11 cellular contexts compared by ENCODE assay signal in genomic region chr15:77181305-77182074, GRCh38.
DNase-seq lines count a peak whose midpoint lies in the region; ATAC-seq, FAIRE-seq and TF ChIP-seq lines count a peak whose summit lies in the region.
"Had no signal": no experiment of that assay in that cellular context is flagged by ENCODE, and none has a peak within 500 bp of the region (broad histone marks: within the 10 kb centered on the region; RNA-seq: fewer than 3 reads in every experiment).

No MANE protein-coding gene starts in this region.

- H3K27ac ChIP-seq in CD4-positive, alpha-beta T cell (ENCODE audit: low read depth, low read length), result no peak overlapping the region
- H3K27ac ChIP-seq in HepG2 (ENCODE audit: extremely low read length, insufficient read depth, low read length), result no peak overlapping the region
- no peak overlapping the region for H3K27ac ChIP-seq in effector memory CD4-positive, alpha-beta T cell (ENCODE audit: insufficient read depth, low read length, poor library complexity, severe bottlenecking)
- H3K27ac ChIP-seq: transverse colon had no signal

- no peak for TF ChIP-seq RAD21 in HepG2 (CRISPR knock-in tag; IDR thresholded peaks at IDR 0.05)

- H3K36me3 ChIP-seq in HepG2 (replicated peaks in 1 of 2; ENCODE audit: control insufficient read depth in 1 of 2, insufficient read depth in 2 of 2, low read length in 2 of 2), result peaks cover 3 to 8% of the 10 kb centered on the region in 2 experiments; a peak in 2 of 5 replicates
- H3K36me3 ChIP-seq in effector memory CD4-positive, alpha-beta T cell (ENCODE audit: control insufficient read depth, insufficient read depth, low read length), result no peaks in the 10 kb centered on the region
- H3K36me3 ChIP-seq: transverse colon had no signal

- H3K27me3 ChIP-seq in CD4-positive, alpha-beta T cell (ENCODE audit: control insufficient read depth, insufficient read depth, low read length), result no peaks in the 10 kb centered on the region
- no peaks in the 10 kb centered on the region for H3K27me3 ChIP-seq in HepG2 (ENCODE audit: control insufficient read depth in 1 of 2, insufficient read depth in 2 of 2, low read length in 2 of 2)
- no peaks in the 10 kb centered on the region for H3K27me3 ChIP-seq in effector memory CD4-positive, alpha-beta T cell (replicated peaks; ENCODE audit: control insufficient read depth, insufficient read depth, low read length, poor library complexity, severe bottlenecking)
- H3K27me3 ChIP-seq: transverse colon had no signal

- DNase-seq in CD4-positive, alpha-beta T cell, result peak in 1 of 10 experiments; percentile 2
- DNase-seq in activated T-cell treated with anti-CD3 and anti-CD28 coated beads, Interleukin-2, amount 50 U/mL, for 72 hours, result peak in 1 of 2 donors; percentile 8
- no peak for DNase-seq in HepG2 (ENCODE audit: low spot score)
- no peak for DNase-seq in HUDEP-2 (lab: John Stamatoyannopoulos, UW; ENCODE audit: unreplicated experiment in 76 of 76)
- DNase-seq in left cardiac atrium, result no peak
- no peak for DNase-seq in effector memory CD4-positive, alpha-beta T cell
- DNase-seq: transverse colon had no signal

- FAIRE-seq in HepG2 (lab: Jason Lieb, UNC), result no peak

- intact Hi-C loops in CD4-positive, alpha-beta T cell (cut with DNase I, micrococcal nuclease), result no loop called here
- intact Hi-C loops in HepG2 (cut with micrococcal nuclease; ENCODE audit: unreplicated experiment), result no loop called here
- intact Hi-C loops in left cardiac atrium (cut with DNase I), result no loop called here

- peaks cover 38% of the 10 kb centered on the region for H3K4me1 Mint-ChIP-seq in CD4-positive, alpha-beta T cell (ENCODE audit: low read depth)
- H3K4me1 Mint-ChIP-seq in activated T-cell treated with anti-CD3 and anti-CD28 coated beads, Interleukin-2, amount 50 U/mL, for 72 hours (ENCODE audit: low read depth), result peaks cover 54% of the 10 kb centered on the region

- H3K4me3 ChIP-seq in HepG2 (replicated peaks in 1 of 3; ENCODE audit: insufficient read depth in 1 of 3, low read depth in 2 of 3, low read length in 3 of 3), result no peak overlapping the region
- H3K4me3 ChIP-seq in effector memory CD4-positive, alpha-beta T cell (ENCODE audit: insufficient read depth, low read depth, low read length, poor library complexity, severe bottlenecking), result no peak overlapping the region
- H3K4me3 ChIP-seq: transverse colon had no signal

- POLR2A ChIA-PET in CD4-positive, alpha-beta T cell (lab: Charles Lee), result no interaction called here
- POLR2A ChIA-PET in HepG2 (lab: Yijun Ruan, JAX), result no interaction called here

- no peaks in the 10 kb centered on the region for H3K9me3 Mint-ChIP-seq in CD4-positive, alpha-beta T cell
- H3K9me3 Mint-ChIP-seq in activated T-cell treated with anti-CD3 and anti-CD28 coated beads, Interleukin-2, amount 50 U/mL, for 72 hours, result no peaks in the 10 kb centered on the region

- no peak for TF ChIP-seq POLR2A in HepG2 (IDR thresholded peaks at IDR 0.05; ENCODE audit: insufficient read depth in 1 of 2, low read depth in 2 of 2, low read length in 2 of 2)

- H3K27ac Mint-ChIP-seq in CD4-positive, alpha-beta T cell, result peak overlapping the region; percentile 12
- peak overlapping the region; percentile 1 for H3K27ac Mint-ChIP-seq in activated T-cell treated with anti-CD3 and anti-CD28 coated beads, Interleukin-2, amount 50 U/mL, for 72 hours

- H3K4me1 ChIP-seq in HepG2 (ENCODE audit: insufficient read depth, low read length), result peaks cover 24% of the 10 kb centered on the region
- peaks cover 5% of the 10 kb centered on the region for H3K4me1 ChIP-seq in effector memory CD4-positive, alpha-beta T cell (ENCODE audit: control insufficient read depth, insufficient read depth, low read length, poor library complexity, severe bottlenecking)

- no peak for ATAC-seq in CD4-positive, alpha-beta T cell (ENCODE audit: poor library complexity)
- ATAC-seq in GM19351 (IDR thresholded peaks at IDR 0.05; ENCODE audit: unreplicated experiment) (peak; percentile 47), HG03108 (IDR thresholded peaks at IDR 0.05; ENCODE audit: unreplicated experiment) (peak; percentile 42), HepG2 (no peak), left cardiac atrium (no peak)
- peak; percentile 52 to 56 for ATAC-seq in activated T-cell treated with anti-CD3 and anti-CD28 coated beads, Interleukin-2, amount 50 U/mL, for 72 hours (replicated peaks in 1 of 2)
- ATAC-seq: right cardiac atrium had no signal

- H3K9ac ChIP-seq in HepG2 (ENCODE audit: insufficient read depth, low read depth, low read length), result no peak overlapping the region

- no TSS peak for BruUV-seq in HepG2 (replicated peaks; lab: Mats Ljungman, UMichigan)

- no peak overlapping the region for H3K4me3 Mint-ChIP-seq in CD4-positive, alpha-beta T cell
- peak overlapping the region in 1 of 2 donors; percentile 21 for H3K4me3 Mint-ChIP-seq in activated T-cell treated with anti-CD3 and anti-CD28 coated beads, Interleukin-2, amount 50 U/mL, for 72 hours
- H3K4me3 Mint-ChIP-seq: brain had no signal

- H2AFZ ChIP-seq in HepG2 (ENCODE audit: low read length), result no peak overlapping the region

- H3K36me3 Mint-ChIP-seq in CD4-positive, alpha-beta T cell (ENCODE audit: low read depth), result no peaks in the 10 kb centered on the region
- H3K36me3 Mint-ChIP-seq in activated T-cell treated with anti-CD3 and anti-CD28 coated beads, Interleukin-2, amount 50 U/mL, for 72 hours (ENCODE audit: insufficient read depth in 2 of 2), result peaks cover 0 to 3% of the 10 kb centered on the region in 2 donors

- CTCF ChIA-PET in CD4-positive, alpha-beta T cell (lab: Charles Lee), result no interaction called here
- CTCF ChIA-PET in HepG2 (lab: Yijun Ruan, JAX; ENCODE audit: low intra/inter-chr PET ratio, low total read pairs), result no interaction called here

- H3K9me3 ChIP-seq in CD4-positive, alpha-beta T cell (ENCODE audit: control insufficient read depth, low read length), result no peaks in the 10 kb centered on the region
- H3K9me3 ChIP-seq in HepG2 (ENCODE audit: low read length), result no peaks in the 10 kb centered on the region
- H3K9me3 ChIP-seq in effector memory CD4-positive, alpha-beta T cell (ENCODE audit: control insufficient read depth, low read length), result no peaks in the 10 kb centered on the region
- H3K9me3 ChIP-seq: transverse colon had no signal

- H3K27me3 Mint-ChIP-seq in CD4-positive, alpha-beta T cell, result no peaks in the 10 kb centered on the region
- H3K27me3 Mint-ChIP-seq in activated T-cell treated with anti-CD3 and anti-CD28 coated beads, Interleukin-2, amount 50 U/mL, for 72 hours (ENCODE audit: low read depth), result no peaks in the 10 kb centered on the region
- H3K27me3 Mint-ChIP-seq: brain had no signal

- in situ Hi-C loops in HepG2 (cut with HindIII; ENCODE audit: extremely low pct_ligation_motif_present, low pct_unique_long_range_greater_than_20kb), result no loop called here

- no peaks in the 10 kb centered on the region for H4K20me1 ChIP-seq in HepG2 (ENCODE audit: insufficient read depth, low read length)

- WGBS in HepG2 (ENCODE audit: low lambda C conversion rate), result 99% methylated on average over 5 of the region's 5 CpGs

- TF ChIP-seq CTCF in CD4-positive, alpha-beta T cell (IDR thresholded peaks at IDR 0.05), result no peak
- TF ChIP-seq CTCF in HepG2 (CRISPR knock-in tag; IDR thresholded peaks at IDR 0.05), result no peak

- H3K4me2 ChIP-seq in HepG2 (ENCODE audit: low read depth, low read length), result no peak overlapping the region

- H3K79me2 ChIP-seq in HepG2 (ENCODE audit: insufficient read depth, low read length), result no peaks in the 10 kb centered on the region

- TF ChIP-seq EP300 in HepG2 (IDR thresholded peaks at IDR 0.05; ENCODE audit: low read depth in 2 of 2, low read length in 2 of 2) (no peak), HepG2 (CRISPR knock-in tag; IDR thresholded peaks at IDR 0.05; ENCODE audit: borderline replicate concordance) (no peak)

TF ChIP-seq in HepG2, 621 proteins besides CTCF, POLR2A, EP300 and RAD21:
- no peak for TF ChIP-seq ZNF670 (CRISPR knock-in tag; IDR thresholded peaks at IDR 0.05; ENCODE audit: borderline replicate concordance)
- no peak for TF ChIP-seq MATR3 (CRISPR knock-in tag; IDR thresholded peaks at IDR 0.05)
- no peak for TF ChIP-seq KAT2B (IDR thresholded peaks at IDR 0.05; ENCODE audit: borderline replicate concordance, low read depth, low read length)
- no peak for TF ChIP-seq MTA1 (CRISPR knock-in tag; IDR thresholded peaks at IDR 0.05; ENCODE audit: borderline replicate concordance)
- TF ChIP-seq KLF9 (CRISPR knock-in tag; IDR thresholded peaks at IDR 0.05; ENCODE audit: low read depth), result no peak
- no peak for TF ChIP-seq ZNF550 (CRISPR knock-in tag; IDR thresholded peaks at IDR 0.05; ENCODE audit: borderline replicate concordance)
- no peak for TF ChIP-seq KLF15 (CRISPR knock-in tag; IDR thresholded peaks at IDR 0.05; ENCODE audit: borderline replicate concordance)
- TF ChIP-seq PHF5A (CRISPR knock-in tag; IDR thresholded peaks at IDR 0.05; ENCODE audit: low read depth, unreplicated experiment), result no peak
- no peak for TF ChIP-seq ZNF275 (CRISPR knock-in tag; IDR thresholded peaks at IDR 0.05; ENCODE audit: borderline replicate concordance)
- TF ChIP-seq ZNF501 (CRISPR knock-in tag; IDR thresholded peaks at IDR 0.05), result no peak
- TF ChIP-seq MEF2D (CRISPR knock-in tag; IDR thresholded peaks at IDR 0.05), result no peak
- no peak for TF ChIP-seq NBN (conservative IDR thresholded peaks at IDR 0.05)
- no peak for TF ChIP-seq ZNF160 (CRISPR knock-in tag; IDR thresholded peaks at IDR 0.05)
- TF ChIP-seq ZNF251 (CRISPR knock-in tag; IDR thresholded peaks at IDR 0.05), result no peak
- TF ChIP-seq ZNF737 (CRISPR knock-in tag; IDR thresholded peaks at IDR 0.05; ENCODE audit: borderline replicate concordance), result no peak
- no peak for TF ChIP-seq ZSCAN29 (CRISPR knock-in tag; conservative IDR thresholded peaks at IDR 0.05)

Comparison
In these comparisons a context has a peak if more than half of its experiments do, and no peak if none do; other contexts are left out.
1. ATAC-seq: peak in GM19351 (single experiment), HG03108 (single experiment) and activated T-cell treated with anti-CD3 and anti-CD28 coated beads, Interleukin-2, amount 50 U/mL, for 72 hours (2 of 2); none in CD4-positive, alpha-beta T cell (single experiment), HepG2 (single experiment) and left cardiac atrium (0 of 2).